Comparison of ENCODE assay signal across 30 cellular contexts in genomic region chr5:91584352-91584751, GRCh38.
"Had no signal": no experiment of that assay in that cellular context is flagged by ENCODE, and none has a peak within 500 bp of the region (broad histone marks: within the 10 kb centered on the region; RNA-seq: fewer than 3 reads in every experiment).

No MANE protein-coding gene starts in this region.

- H3K9me3 ChIP-seq: adrenal gland, ascending aorta, body of pancreas, breast epithelium had no signal

- H3K27me3 ChIP-seq: adrenal gland, ascending aorta, body of pancreas, brain microvascular endothelial cell, breast epithelium, cardiac muscle cell had no signal

- H3K4me3 ChIP-seq: adrenal gland, ascending aorta, body of pancreas, breast epithelium, cardiac muscle cell had no signal

- DNase-seq: activated effector memory CD4-positive, alpha-beta T cell treated with anti-CD3 and anti-CD28 coated beads, Interleukin-2, amount 50 U/mL, for 16 hours; activated effector memory CD4-positive, alpha-beta T cell treated with Interleukin-2 at 50 U/mL for 16 hours; activated gamma-delta T cell; activated gamma-delta T cell treated with Interleukin-2 at 50 U/mL for 16 hours; activated naive CD4-positive, alpha-beta T cell; activated naive CD4-positive, alpha-beta T cell treated with anti-CD3 and anti-CD28 coated beads for 36 hours; activated naive CD4-positive, alpha-beta T cell treated with anti-CD3 and anti-CD28 coated beads, Interleukin-2, amount 10 ng/mL, durations not matched to agents 7 days and 5 days; activated naive CD4-positive, alpha-beta T cell treated with anti-CD3 and anti-CD28 coated beads, Interleukin-2, amount 50 U/mL, for 16 hours; activated naive CD4-positive, alpha-beta T cell treated with Interleukin-2 at 50 U/mL for 16 hours; activated naive CD8-positive, alpha-beta T cell treated with anti-CD3 and anti-CD28 coated beads for 36 hours; activated naive CD8-positive, alpha-beta T cell treated with anti-CD3 and anti-CD28 coated beads, Interleukin-2, amount 10 ng/mL, durations not matched to agents 7 days and 5 days; activated naive CD8-positive, alpha-beta T cell treated with anti-CD3 and anti-CD28 coated beads, Interleukin-2, amount 50 U/mL, for 24 hours; activated T-cell treated with anti-CD3 and anti-CD28 coated beads, Interleukin-2, amount 50 U/mL, for 1 hour; activated T-cell treated with anti-CD3 and anti-CD28 coated beads, Interleukin-2, amount 50 U/mL, for 24 hours; activated T-cell treated with anti-CD3 and anti-CD28 coated beads, Interleukin-2, amount 50 U/mL, for 4 hours; activated T-cell treated with anti-CD3 and anti-CD28 coated beads, Interleukin-2, amount 50 U/mL, for 48 hours; activated T-cell treated with anti-CD3 and anti-CD28 coated beads, Interleukin-2, amount 50 U/mL, for 72 hours; adrenal gland; amniotic stem cell; amygdala; anterior cingulate cortex; aorta; body of pancreas; brain microvascular endothelial cell; caudate nucleus; central memory CD4-positive, alpha-beta T cell; cerebellar nuclear complex had no signal

- H3K36me3 ChIP-seq: adrenal gland, ascending aorta, brain microvascular endothelial cell, breast epithelium, cardiac muscle cell had no signal

- H3K27ac ChIP-seq: adrenal gland, ascending aorta, body of pancreas, brain microvascular endothelial cell, breast epithelium, cardiac muscle cell had no signal
